In the genomic region with DNA sequence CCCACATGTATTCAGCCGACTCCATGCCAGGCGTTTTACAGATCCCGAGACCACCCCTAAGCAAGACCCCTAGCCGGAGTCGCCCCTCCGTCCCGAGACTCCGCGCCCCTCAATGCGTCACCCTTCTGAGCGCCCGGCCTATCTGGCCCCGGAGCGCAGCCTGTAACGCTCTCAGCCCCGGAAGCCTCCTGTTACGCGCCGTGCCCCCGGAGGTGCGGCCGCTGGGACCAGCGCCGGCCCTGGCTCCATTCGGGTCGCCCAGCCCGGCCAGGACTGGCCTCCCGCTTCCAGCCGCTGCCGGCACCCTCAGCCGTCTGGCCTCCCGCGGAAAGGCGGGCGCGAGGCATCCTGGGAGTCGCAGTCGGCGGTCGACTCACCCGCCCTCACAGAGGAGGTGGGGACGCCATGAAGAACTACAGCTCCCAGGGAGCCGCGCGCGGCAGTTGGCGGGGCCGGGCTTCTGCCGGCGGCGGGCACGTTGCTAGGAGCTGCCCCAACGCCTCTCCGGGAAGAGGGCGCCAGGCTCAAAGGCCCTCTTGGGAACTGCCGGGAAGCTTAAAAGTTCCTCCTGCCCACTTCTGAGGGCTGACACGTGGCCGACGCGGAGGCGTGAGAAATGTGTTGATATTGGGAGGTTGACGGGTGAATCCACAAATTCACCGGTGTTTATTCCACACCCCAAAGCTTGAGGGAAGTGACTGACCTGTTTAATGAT, we compare ENCODE assay signal across 1 cellular context.
TF ChIP-seq lines count a peak whose summit lies in the region.

Gene FBF1, minus strand, starts transcription at position 316 of the 715 bp plus-strand sequence. CDS start 2,893 bp downstream, outside the sequence.

TF ChIP-seq in HEK293, 187 proteins besides CTCF, POLR2A, EP300 and RAD21 (continued from another document and continues in another):
- TF ChIP-seq, protein P1, sequence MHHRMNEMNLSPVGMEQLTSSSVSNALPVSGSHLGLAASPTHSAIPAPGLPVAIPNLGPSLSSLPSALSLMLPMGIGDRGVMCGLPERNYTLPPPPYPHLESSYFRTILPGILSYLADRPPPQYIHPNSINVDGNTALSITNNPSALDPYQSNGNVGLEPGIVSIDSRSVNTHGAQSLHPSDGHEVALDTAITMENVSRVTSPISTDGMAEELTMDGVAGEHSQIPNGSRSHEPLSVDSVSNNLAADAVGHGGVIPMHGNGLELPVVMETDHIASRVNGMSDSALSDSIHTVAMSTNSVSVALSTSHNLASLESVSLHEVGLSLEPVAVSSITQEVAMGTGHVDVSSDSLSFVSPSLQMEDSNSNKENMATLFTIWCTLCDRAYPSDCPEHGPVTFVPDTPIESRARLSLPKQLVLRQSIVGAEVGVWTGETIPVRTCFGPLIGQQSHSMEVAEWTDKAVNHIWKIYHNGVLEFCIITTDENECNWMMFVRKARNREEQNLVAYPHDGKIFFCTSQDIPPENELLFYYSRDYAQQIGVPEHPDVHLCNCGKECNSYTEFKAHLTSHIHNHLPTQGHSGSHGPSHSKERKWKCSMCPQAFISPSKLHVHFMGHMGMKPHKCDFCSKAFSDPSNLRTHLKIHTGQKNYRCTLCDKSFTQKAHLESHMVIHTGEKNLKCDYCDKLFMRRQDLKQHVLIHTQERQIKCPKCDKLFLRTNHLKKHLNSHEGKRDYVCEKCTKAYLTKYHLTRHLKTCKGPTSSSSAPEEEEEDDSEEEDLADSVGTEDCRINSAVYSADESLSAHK (tag by site-specific recombination; IDR thresholded peaks at IDR 0.05): 0 out of 2 replicates have a peak, but pooled peaks have one; percentile 57
- TF ChIP-seq HOXC10 (CRISPR knock-in tag; IDR thresholded peaks at IDR 0.05) (0 out of 2 replicates have a peak, but pooled peaks have one; percentile 80), ZNF791 (tag by site-specific recombination; IDR thresholded peaks at IDR 0.05) (no peak), ZNF324 (tag by site-specific recombination; IDR thresholded peaks at IDR 0.05) (peak; percentile 80), ZNF266 (tag by site-specific recombination; IDR thresholded peaks at IDR 0.05; ENCODE audit: low read depth) (no peak), MEIS1 (CRISPR knock-in tag; IDR thresholded peaks at IDR 0.05; ENCODE audit: borderline replicate concordance) (no peak), ZNF292 (tag by site-specific recombination; IDR thresholded peaks at IDR 0.05; ENCODE audit: borderline replicate concordance, low read depth) (no peak), ZBTB20 (tag by site-specific recombination; IDR thresholded peaks at IDR 0.05) (peak; percentile 90; the same call in 1 of the 2 replicates), ZFP41 (tag by site-specific recombination; IDR thresholded peaks at IDR 0.05; ENCODE audit: borderline replicate concordance) (no peak), ZNF335 (tag by site-specific recombination; conservative IDR thresholded peaks at IDR 0.05) (peak; percentile 94), ZNF155 (tag by site-specific recombination; IDR thresholded peaks at IDR 0.05) (no peak), BCL11A (tag by site-specific recombination; IDR thresholded peaks at IDR 0.05; ENCODE audit: low read depth) (no peak), KLF17 (tag by site-specific recombination; IDR thresholded peaks at IDR 0.05) (peak; percentile 68; the same call in 1 of the 2 replicates), ZNF561 (tag by site-specific recombination; IDR thresholded peaks at IDR 0.05; ENCODE audit: borderline replicate concordance) (peak; percentile 93), PRDM10 (tag by site-specific recombination; IDR thresholded peaks at IDR 0.05) (peak; percentile 83), ZNF449 (tag by site-specific recombination; IDR thresholded peaks at IDR 0.05) (peak; percentile 68), ZNF426 (tag by site-specific recombination; IDR thresholded peaks at IDR 0.05) (no peak), YY2 (tag by site-specific recombination; IDR thresholded peaks at IDR 0.05) (no peak), ZNF501 (tag by site-specific recombination; IDR thresholded peaks at IDR 0.05) (no peak; the same call in none of the 2 replicates), ZNF670 (tag by site-specific recombination; IDR thresholded peaks at IDR 0.05; ENCODE audit: low read depth) (no peak), ZNF660 (tag by site-specific recombination; IDR thresholded peaks at IDR 0.05) (0 out of 2 replicates have a peak, but pooled peaks have one; percentile 14), ZNF341 (tag by site-specific recombination; IDR thresholded peaks at IDR 0.05; ENCODE audit: low read depth) (peak; percentile 91), GLI2 (tag by site-specific recombination; IDR thresholded peaks at IDR 0.05; ENCODE audit: borderline replicate concordance, low read depth) (no peak), ZNF16 (tag by site-specific recombination; IDR thresholded peaks at IDR 0.05; ENCODE audit: low read depth) (no peak), ZNF404 (tag by site-specific recombination; IDR thresholded peaks at IDR 0.05) (no peak), ZNF626 (tag by site-specific recombination; IDR thresholded peaks at IDR 0.05) (no peak), ZNF140 (tag by site-specific recombination; IDR thresholded peaks at IDR 0.05) (no peak), ZNF223 (tag by site-specific recombination; IDR thresholded peaks at IDR 0.05) (peak; percentile 99), ZFHX2 (tag by site-specific recombination; conservative IDR thresholded peaks at IDR 0.05) (peak; percentile 90), ZBTB10 (tag by site-specific recombination; IDR thresholded peaks at IDR 0.05) (peak; percentile 43), PRDM6 (tag by site-specific recombination; IDR thresholded peaks at IDR 0.05) (peak; percentile 32; the same call in 1 of the 2 replicates), ZNF654 (tag by site-specific recombination; IDR thresholded peaks at IDR 0.05; ENCODE audit: low read depth) (no peak), ZBTB17 (tag by site-specific recombination; IDR thresholded peaks at IDR 0.05) (peak; percentile 99), ZXDB (tag by site-specific recombination; IDR thresholded peaks at IDR 0.05) (no peak), ZNF701 (tag by site-specific recombination; IDR thresholded peaks at IDR 0.05) (no peak), ZNF24 (tag by site-specific recombination; IDR thresholded peaks at IDR 0.05) (peak; percentile 52; the same call in 1 of the 2 replicates), ZNF133 (tag by site-specific recombination; IDR thresholded peaks at IDR 0.05) (no peak), ZBTB26 (tag by site-specific recombination; optimal IDR thresholded peaks at IDR 0.05) (peak; percentile 96), TRIM28 (IDR thresholded peaks at IDR 0.05; ENCODE audit: borderline replicate concordance, low read length) (no peak), ZNF248 (tag by site-specific recombination; IDR thresholded peaks at IDR 0.05) (no peak)
- TF ChIP-seq, protein P2, sequence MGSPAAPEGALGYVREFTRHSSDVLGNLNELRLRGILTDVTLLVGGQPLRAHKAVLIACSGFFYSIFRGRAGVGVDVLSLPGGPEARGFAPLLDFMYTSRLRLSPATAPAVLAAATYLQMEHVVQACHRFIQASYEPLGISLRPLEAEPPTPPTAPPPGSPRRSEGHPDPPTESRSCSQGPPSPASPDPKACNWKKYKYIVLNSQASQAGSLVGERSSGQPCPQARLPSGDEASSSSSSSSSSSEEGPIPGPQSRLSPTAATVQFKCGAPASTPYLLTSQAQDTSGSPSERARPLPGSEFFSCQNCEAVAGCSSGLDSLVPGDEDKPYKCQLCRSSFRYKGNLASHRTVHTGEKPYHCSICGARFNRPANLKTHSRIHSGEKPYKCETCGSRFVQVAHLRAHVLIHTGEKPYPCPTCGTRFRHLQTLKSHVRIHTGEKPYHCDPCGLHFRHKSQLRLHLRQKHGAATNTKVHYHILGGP (tag by site-specific recombination; IDR thresholded peaks at IDR 0.05): no peak
- TF ChIP-seq, protein P3, sequence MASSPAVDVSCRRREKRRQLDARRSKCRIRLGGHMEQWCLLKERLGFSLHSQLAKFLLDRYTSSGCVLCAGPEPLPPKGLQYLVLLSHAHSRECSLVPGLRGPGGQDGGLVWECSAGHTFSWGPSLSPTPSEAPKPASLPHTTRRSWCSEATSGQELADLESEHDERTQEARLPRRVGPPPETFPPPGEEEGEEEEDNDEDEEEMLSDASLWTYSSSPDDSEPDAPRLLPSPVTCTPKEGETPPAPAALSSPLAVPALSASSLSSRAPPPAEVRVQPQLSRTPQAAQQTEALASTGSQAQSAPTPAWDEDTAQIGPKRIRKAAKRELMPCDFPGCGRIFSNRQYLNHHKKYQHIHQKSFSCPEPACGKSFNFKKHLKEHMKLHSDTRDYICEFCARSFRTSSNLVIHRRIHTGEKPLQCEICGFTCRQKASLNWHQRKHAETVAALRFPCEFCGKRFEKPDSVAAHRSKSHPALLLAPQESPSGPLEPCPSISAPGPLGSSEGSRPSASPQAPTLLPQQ (tag by site-specific recombination; IDR thresholded peaks at IDR 0.05): peak; percentile 39; the same call in 1 of the 2 replicates
